In the genomic region with DNA sequence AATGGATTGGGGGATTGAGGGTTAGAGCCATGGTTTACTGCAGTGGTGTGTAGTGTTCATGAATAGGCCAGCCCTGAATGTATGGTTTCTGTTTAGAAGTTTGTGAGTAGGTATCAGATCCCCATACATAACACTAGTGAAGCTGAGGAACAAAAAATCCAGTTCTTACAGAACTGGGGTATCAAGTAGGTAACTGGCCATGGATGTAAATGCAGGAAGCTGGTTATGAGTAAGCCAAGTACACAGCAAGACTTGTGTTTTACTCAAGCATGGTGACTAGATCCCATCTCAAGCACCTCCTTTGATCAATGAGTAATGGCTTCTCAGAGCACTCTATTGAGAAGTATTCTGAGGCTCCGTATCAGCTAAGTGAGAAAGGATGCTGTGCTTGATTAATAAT, we compare ENCODE assay signal across 13 cellular contexts.
DNase-seq lines count a peak whose midpoint lies in the region; ATAC-seq, FAIRE-seq and TF ChIP-seq lines count a peak whose summit lies in the region.
"Had no signal": no experiment of that assay in that cellular context is flagged by ENCODE, and none has a peak within 500 bp of the region (broad histone marks: within the 10 kb centered on the region; RNA-seq: fewer than 3 reads in every experiment).

No MANE protein-coding gene starts in this region.

- H3K4me1 ChIP-seq in stomach (no peaks in the 10 kb centered on the region), mucosa of descending colon (ENCODE audit: low read depth) (no peaks in the 10 kb centered on the region)
- H3K4me1 ChIP-seq: breast epithelium had no signal

- no peak overlapping the region for H3K4me3 Mint-ChIP-seq in activated CD4-positive, alpha-beta T cell treated with anti-CD3 and anti-CD28 coated beads for 36 hours
- no peak overlapping the region for H3K4me3 Mint-ChIP-seq in T-helper 2 cell treated with Interferon-gamma antibody and Interleukin-4, amounts not matched to agents 5 μg/mL and 100 μg/mL, for 36 hours

- H3K27ac Mint-ChIP-seq in activated CD4-positive, alpha-beta T cell treated with anti-CD3 and anti-CD28 coated beads for 36 hours = no peak overlapping the region
- no peak overlapping the region for H3K27ac Mint-ChIP-seq in T-helper 2 cell treated with Interferon-gamma antibody and Interleukin-4, amounts not matched to agents 5 μg/mL and 100 μg/mL, for 36 hours

- H3K27me3 ChIP-seq in bronchial epithelial cell (ENCODE audit: control insufficient read depth, insufficient read depth, low read length) (no peaks in the 10 kb centered on the region), stomach (no peaks in the 10 kb centered on the region)
- H3K27me3 ChIP-seq: breast epithelium, left lung, right lobe of liver had no signal

- H3K9me3 Mint-ChIP-seq in activated CD4-positive, alpha-beta T cell treated with anti-CD3 and anti-CD28 coated beads for 36 hours (ENCODE audit: low read depth) = peaks cover 3% of the 10 kb centered on the region
- H3K9me3 Mint-ChIP-seq in T-helper 2 cell treated with Interferon-gamma antibody and Interleukin-4, amounts not matched to agents 5 μg/mL and 100 μg/mL, for 36 hours = no peaks in the 10 kb centered on the region

- no peak for TF ChIP-seq POLR2A in stomach (IDR thresholded peaks at IDR 0.05)

- CTCF ChIA-PET in activated CD4-positive, alpha-beta T cell treated with anti-CD3 and anti-CD28 coated beads for 36 hours (lab: Charles Lee) = interaction anchor here (0.6 kb wide), 1 partner anchor 67 kb away, joined by 3 read pairs; no protein-coding TSS in a partner anchor

- H3K36me3 Mint-ChIP-seq in activated CD4-positive, alpha-beta T cell treated with anti-CD3 and anti-CD28 coated beads for 36 hours (ENCODE audit: low read depth) = no peaks in the 10 kb centered on the region
- no peaks in the 10 kb centered on the region for H3K36me3 Mint-ChIP-seq in T-helper 2 cell treated with Interferon-gamma antibody and Interleukin-4, amounts not matched to agents 5 μg/mL and 100 μg/mL, for 36 hours (ENCODE audit: low read depth)

- no peak for TF ChIP-seq EP300 in stomach (IDR thresholded peaks at IDR 0.05)

- no peak overlapping the region for H3K27ac ChIP-seq in stomach
- H3K27ac ChIP-seq: breast epithelium, left lung, right lobe of liver had no signal

- no peaks in the 10 kb centered on the region for H3K27me3 Mint-ChIP-seq in activated CD4-positive, alpha-beta T cell treated with anti-CD3 and anti-CD28 coated beads for 36 hours
- H3K27me3 Mint-ChIP-seq in T-helper 2 cell treated with Interferon-gamma antibody and Interleukin-4, amounts not matched to agents 5 μg/mL and 100 μg/mL, for 36 hours (ENCODE audit: low read depth) = no peaks in the 10 kb centered on the region

- POLR2A ChIA-PET in activated CD4-positive, alpha-beta T cell treated with anti-CD3 and anti-CD28 coated beads for 36 hours (lab: Charles Lee) = no interaction called here

- FAIRE-seq in bronchial epithelial cell (lab: Jason Lieb, UNC) = no peak

- H3K36me3 ChIP-seq in bronchial epithelial cell (ENCODE audit: control insufficient read depth, insufficient read depth, low read length) = no peaks in the 10 kb centered on the region
- no peaks in the 10 kb centered on the region for H3K36me3 ChIP-seq in stomach
- H3K36me3 ChIP-seq in mucosa of descending colon (ENCODE audit: low read depth) = no peaks in the 10 kb centered on the region
- H3K36me3 ChIP-seq: breast epithelium, left lung, right lobe of liver had no signal

- TF ChIP-seq CTCF in bronchial epithelial cell (IDR thresholded peaks at IDR 0.05; ENCODE audit: insufficient read depth, low read length, severe bottlenecking) (no peak), stomach (IDR thresholded peaks at IDR 0.05) (no peak), mucosa of descending colon (IDR thresholded peaks at IDR 0.05) (no peak)

- H3K4me1 Mint-ChIP-seq in activated CD4-positive, alpha-beta T cell treated with anti-CD3 and anti-CD28 coated beads for 36 hours = no peaks in the 10 kb centered on the region
- no peaks in the 10 kb centered on the region for H3K4me1 Mint-ChIP-seq in T-helper 2 cell treated with Interferon-gamma antibody and Interleukin-4, amounts not matched to agents 5 μg/mL and 100 μg/mL, for 36 hours (ENCODE audit: low read depth)

- DNase-seq in activated CD4-positive, alpha-beta T cell treated with anti-CD3 and anti-CD28 coated beads for 36 hours = no peak
- no peak for DNase-seq in activated CD4-positive, alpha-beta T cell treated with anti-CD3 and anti-CD28 coated beads, Interleukin-2, amount 50 U/mL, for 1 hour
- DNase-seq in bronchial epithelial cell (ENCODE audit: low read depth) (peak; percentile 85), putamen (ENCODE audit: low spot score) (no peak), stomach (no peak), mucosa of descending colon (no peak)
- DNase-seq in T-helper 2 cell treated with Interferon-gamma antibody and Interleukin-4, amounts not matched to agents 5 μg/mL and 100 μg/mL, for 36 hours (ENCODE audit: low spot score) = no peak
- DNase-seq: activated T-cell treated with anti-CD3 and anti-CD28 coated beads, Interleukin-2, amount 50 U/mL, for 48 hours; left lung; NCI-H1930; right lobe of liver had no signal

- intact Hi-C loops in activated CD4-positive, alpha-beta T cell treated with anti-CD3 and anti-CD28 coated beads for 36 hours (cut with DNase I, micrococcal nuclease) = no loop called here
- intact Hi-C loops in stomach (cut with DNase I; ENCODE audit: low total_unique reads) = no loop called here
- intact Hi-C loops in mucosa of descending colon (cut with DNase I, micrococcal nuclease) = no loop called here

- H3K4me3 ChIP-seq in bronchial epithelial cell (ENCODE audit: low read depth, low read length) (no peak overlapping the region), stomach (no peak overlapping the region), mucosa of descending colon (no peak overlapping the region)
- H3K4me3 ChIP-seq: breast epithelium, left lung, right lobe of liver had no signal

- H3K9me3 ChIP-seq in stomach (no peaks in the 10 kb centered on the region), mucosa of descending colon (no peaks in the 10 kb centered on the region)
- H3K9me3 ChIP-seq: breast epithelium, left lung, right lobe of liver had no signal

- ATAC-seq in activated CD4-positive, alpha-beta T cell treated with anti-CD3 and anti-CD28 coated beads for 36 hours = peak; percentile 16
- ATAC-seq in HG02885 (IDR thresholded peaks at IDR 0.05; ENCODE audit: poor library complexity, unreplicated experiment) = peak; percentile 58
- ATAC-seq in mucosa of descending colon = no peak

- 72 to 100% (median 90%) methylated on average over 1 of the region's 1 CpG for WGBS in stomach, 5 donors
